2 cellular contexts compared by ENCODE assay signal in the genomic region with DNA sequence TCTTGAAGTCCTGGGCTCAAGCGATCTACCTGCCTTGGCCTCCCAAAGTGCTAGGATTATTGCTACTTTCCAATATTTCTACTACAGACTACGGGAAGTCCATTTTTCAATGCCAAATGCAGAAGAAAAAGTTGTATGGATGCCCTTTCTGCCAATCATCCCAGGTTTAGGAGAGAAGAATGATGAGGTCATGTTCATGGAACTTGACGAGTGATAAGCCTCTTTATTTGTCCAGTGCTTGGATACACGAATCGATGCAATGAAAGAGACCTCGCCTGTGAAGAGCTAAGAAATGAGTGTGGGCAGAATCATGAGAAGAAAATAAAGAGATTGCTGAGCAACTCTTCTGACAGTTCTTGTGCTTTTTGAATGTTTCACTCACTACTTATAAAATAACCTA.
A peak's percentile ranks its signal among the peaks of the same experiment; 100 is the strongest.
TF ChIP-seq lines count a peak whose summit lies in the region.

No MANE protein-coding gene starts in this region.

TF ChIP-seq in HEK293, 187 proteins besides CTCF, POLR2A, EP300 and RAD21:
- TF ChIP-seq, protein P1, sequence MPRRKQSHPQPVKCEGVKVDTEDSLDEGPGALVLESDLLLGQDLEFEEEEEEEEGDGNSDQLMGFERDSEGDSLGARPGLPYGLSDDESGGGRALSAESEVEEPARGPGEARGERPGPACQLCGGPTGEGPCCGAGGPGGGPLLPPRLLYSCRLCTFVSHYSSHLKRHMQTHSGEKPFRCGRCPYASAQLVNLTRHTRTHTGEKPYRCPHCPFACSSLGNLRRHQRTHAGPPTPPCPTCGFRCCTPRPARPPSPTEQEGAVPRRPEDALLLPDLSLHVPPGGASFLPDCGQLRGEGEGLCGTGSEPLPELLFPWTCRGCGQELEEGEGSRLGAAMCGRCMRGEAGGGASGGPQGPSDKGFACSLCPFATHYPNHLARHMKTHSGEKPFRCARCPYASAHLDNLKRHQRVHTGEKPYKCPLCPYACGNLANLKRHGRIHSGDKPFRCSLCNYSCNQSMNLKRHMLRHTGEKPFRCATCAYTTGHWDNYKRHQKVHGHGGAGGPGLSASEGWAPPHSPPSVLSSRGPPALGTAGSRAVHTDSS (tag by site-specific recombination; IDR thresholded peaks at IDR 0.05): no peak
- no peak for TF ChIP-seq ZNF555 (tag by site-specific recombination; conservative IDR thresholded peaks at IDR 0.05)
- TF ChIP-seq ZBTB17 (tag by site-specific recombination; IDR thresholded peaks at IDR 0.05): 0 out of 2 replicates have a peak, but pooled peaks have one; percentile 18
- TF ChIP-seq, protein P2, sequence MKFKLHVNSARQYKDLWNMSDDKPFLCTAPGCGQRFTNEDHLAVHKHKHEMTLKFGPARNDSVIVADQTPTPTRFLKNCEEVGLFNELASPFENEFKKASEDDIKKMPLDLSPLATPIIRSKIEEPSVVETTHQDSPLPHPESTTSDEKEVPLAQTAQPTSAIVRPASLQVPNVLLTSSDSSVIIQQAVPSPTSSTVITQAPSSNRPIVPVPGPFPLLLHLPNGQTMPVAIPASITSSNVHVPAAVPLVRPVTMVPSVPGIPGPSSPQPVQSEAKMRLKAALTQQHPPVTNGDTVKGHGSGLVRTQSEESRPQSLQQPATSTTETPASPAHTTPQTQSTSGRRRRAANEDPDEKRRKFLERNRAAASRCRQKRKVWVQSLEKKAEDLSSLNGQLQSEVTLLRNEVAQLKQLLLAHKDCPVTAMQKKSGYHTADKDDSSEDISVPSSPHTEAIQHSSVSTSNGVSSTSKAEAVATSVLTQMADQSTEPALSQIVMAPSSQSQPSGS (tag by site-specific recombination; IDR thresholded peaks at IDR 0.05; ENCODE audit: low read depth): peak; percentile 44; the same call in 1 of the 2 replicates

TF ChIP-seq in K562, 482 proteins besides CTCF, POLR2A, EP300 and RAD21:
- TF ChIP-seq, protein P3, sequence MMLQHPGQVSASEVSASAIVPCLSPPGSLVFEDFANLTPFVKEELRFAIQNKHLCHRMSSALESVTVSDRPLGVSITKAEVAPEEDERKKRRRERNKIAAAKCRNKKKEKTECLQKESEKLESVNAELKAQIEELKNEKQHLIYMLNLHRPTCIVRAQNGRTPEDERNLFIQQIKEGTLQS (IDR thresholded peaks at IDR 0.05): peak; percentile 39; the same call in 1 of the 2 replicates
- TF ChIP-seq, protein P3 (CRISPR knock-in tag; conservative IDR thresholded peaks at IDR 0.05): no peak
- TF ChIP-seq, protein P4, sequence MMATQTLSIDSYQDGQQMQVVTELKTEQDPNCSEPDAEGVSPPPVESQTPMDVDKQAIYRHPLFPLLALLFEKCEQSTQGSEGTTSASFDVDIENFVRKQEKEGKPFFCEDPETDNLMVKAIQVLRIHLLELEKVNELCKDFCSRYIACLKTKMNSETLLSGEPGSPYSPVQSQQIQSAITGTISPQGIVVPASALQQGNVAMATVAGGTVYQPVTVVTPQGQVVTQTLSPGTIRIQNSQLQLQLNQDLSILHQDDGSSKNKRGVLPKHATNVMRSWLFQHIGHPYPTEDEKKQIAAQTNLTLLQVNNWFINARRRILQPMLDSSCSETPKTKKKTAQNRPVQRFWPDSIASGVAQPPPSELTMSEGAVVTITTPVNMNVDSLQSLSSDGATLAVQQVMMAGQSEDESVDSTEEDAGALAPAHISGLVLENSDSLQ (IDR thresholded peaks at IDR 0.05): peak; percentile 77
- no peak for TF ChIP-seq TAF15 (IDR thresholded peaks at IDR 0.05; ENCODE audit: low read depth, low read length)
- TF ChIP-seq PHB2 (IDR thresholded peaks at IDR 0.05; ENCODE audit: low read depth): no peak
- no peak for TF ChIP-seq ZBED1 (IDR thresholded peaks at IDR 0.05)
- TF ChIP-seq HNRNPH1 (optimal IDR thresholded peaks at IDR 0.05; ENCODE audit: low read depth, low read length): no peak
- TF ChIP-seq, protein P5, sequence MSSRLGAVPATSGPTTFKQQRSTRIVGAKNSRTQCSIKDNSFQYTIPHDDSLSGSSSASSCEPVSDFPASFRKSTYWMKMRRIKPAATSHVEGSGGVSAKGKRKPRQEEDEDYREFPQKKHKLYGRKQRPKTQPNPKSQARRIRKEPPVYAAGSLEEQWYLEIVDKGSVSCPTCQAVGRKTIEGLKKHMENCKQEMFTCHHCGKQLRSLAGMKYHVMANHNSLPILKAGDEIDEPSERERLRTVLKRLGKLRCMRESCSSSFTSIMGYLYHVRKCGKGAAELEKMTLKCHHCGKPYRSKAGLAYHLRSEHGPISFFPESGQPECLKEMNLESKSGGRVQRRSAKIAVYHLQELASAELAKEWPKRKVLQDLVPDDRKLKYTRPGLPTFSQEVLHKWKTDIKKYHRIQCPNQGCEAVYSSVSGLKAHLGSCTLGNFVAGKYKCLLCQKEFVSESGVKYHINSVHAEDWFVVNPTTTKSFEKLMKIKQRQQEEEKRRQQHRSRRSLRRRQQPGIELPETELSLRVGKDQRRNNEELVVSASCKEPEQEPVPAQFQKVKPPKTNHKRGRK (tag; IDR thresholded peaks at IDR 0.05): no peak
- TF ChIP-seq NFIC (IDR thresholded peaks at IDR 0.05): no peak
- TF ChIP-seq FOS (IDR thresholded peaks at IDR 0.05; ENCODE audit: extremely low read depth, insufficient read length): no peak
- no peak for TF ChIP-seq PYGO2 (tag; IDR thresholded peaks at IDR 0.05)
- no peak for TF ChIP-seq HDGF (IDR thresholded peaks at IDR 0.05)
- TF ChIP-seq ZNF316 (IDR thresholded peaks at IDR 0.05): no peak
- no peak for TF ChIP-seq FOXP1 (CRISPR knock-in tag; IDR thresholded peaks at IDR 0.05)
- no peak for TF ChIP-seq MCM7 (IDR thresholded peaks at IDR 0.05)
- TF ChIP-seq, protein P6, sequence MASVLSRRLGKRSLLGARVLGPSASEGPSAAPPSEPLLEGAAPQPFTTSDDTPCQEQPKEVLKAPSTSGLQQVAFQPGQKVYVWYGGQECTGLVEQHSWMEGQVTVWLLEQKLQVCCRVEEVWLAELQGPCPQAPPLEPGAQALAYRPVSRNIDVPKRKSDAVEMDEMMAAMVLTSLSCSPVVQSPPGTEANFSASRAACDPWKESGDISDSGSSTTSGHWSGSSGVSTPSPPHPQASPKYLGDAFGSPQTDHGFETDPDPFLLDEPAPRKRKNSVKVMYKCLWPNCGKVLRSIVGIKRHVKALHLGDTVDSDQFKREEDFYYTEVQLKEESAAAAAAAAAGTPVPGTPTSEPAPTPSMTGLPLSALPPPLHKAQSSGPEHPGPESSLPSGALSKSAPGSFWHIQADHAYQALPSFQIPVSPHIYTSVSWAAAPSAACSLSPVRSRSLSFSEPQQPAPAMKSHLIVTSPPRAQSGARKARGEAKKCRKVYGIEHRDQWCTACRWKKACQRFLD (CRISPR knock-in tag; IDR thresholded peaks at IDR 0.05): no peak
